In genomic region chr2:228768818-228769217, GRCh38 we compare ENCODE assay signal across 16 cellular contexts.
DNase-seq lines count a peak whose midpoint lies in the region; ATAC-seq and FAIRE-seq lines count a peak whose summit lies in the region.
"Had no signal": no experiment of that assay in that cellular context is flagged by ENCODE, and none has a peak within 500 bp of the region (broad histone marks: within the 10 kb centered on the region; RNA-seq: fewer than 3 reads in every experiment).

No MANE protein-coding gene starts in this region.

- H3K27me3 ChIP-seq in aorta (ENCODE audit: control insufficient read depth in 1 of 2, insufficient read depth in 2 of 2, low read length in 1 of 2) (no peaks in the 10 kb centered on the region), small intestine (ENCODE audit: control insufficient read depth in 2 of 2, insufficient read depth in 2 of 2, low read length in 2 of 2) (no peaks in the 10 kb centered on the region)
- H3K27me3 ChIP-seq: cardiac muscle cell, upper lobe of right lung had no signal

- peak; percentile 61 to 72 for ATAC-seq in left cardiac atrium
- ATAC-seq in left ventricle myocardium superior: peak; percentile 68
- ATAC-seq in aorta (ENCODE audit: low FRiP score): peak; percentile 68
- no peak for ATAC-seq in HG03135 (IDR thresholded peaks at IDR 0.05; ENCODE audit: unreplicated experiment)
- ATAC-seq: esophagus mucosa, upper lobe of right lung had no signal

- intact Hi-C loops in left cardiac atrium (cut with DNase I) (no loop called here), cardiac septum (cut with DNase I) (no loop called here), left ventricle myocardium superior (cut with micrococcal nuclease) (no loop called here), aorta (cut with DNase I) (loop anchor here in 1 of 2 donors (5.0 kb wide), 1 partner anchor 37 kb away; no protein-coding TSS in a partner anchor)

- DNase-seq in left cardiac atrium: no peak
- DNase-seq in cardiac septum (ENCODE audit: low spot score): no peak
- DNase-seq in amniotic stem cell (lab: John Stamatoyannopoulos, UW): peak; percentile 56
- no peak for DNase-seq in left ventricle myocardium superior
- DNase-seq in aorta: no peak
- DNase-seq in GM19240 (ENCODE audit: insufficient read length, low spot score): no peak
- no peak for DNase-seq in small intestine
- DNase-seq: activated T-cell treated with anti-CD3 and anti-CD28 coated beads, Interleukin-2, amount 50 U/mL, for 24 hours; kidney glomerular epithelial cell; NCI-H510A; SIG-M5; stimulated activated CD4-positive, alpha-beta T cell treated with anti-CD3 and anti-CD28 coated beads, Interleukin-12 subunit alpha, Interleukin-12 subunit beta, amount 100 ng/mL, for 4 hours; upper lobe of right lung had no signal

- H3K27ac ChIP-seq in aorta (ENCODE audit: low read depth in 1 of 2, low read length in 2 of 2) (no peak overlapping the region), small intestine (ENCODE audit: low read depth in 1 of 2, low read length in 1 of 2) (no peak overlapping the region)
- H3K27ac ChIP-seq: cardiac muscle cell, upper lobe of right lung had no signal

- H3K36me3 ChIP-seq in aorta (ENCODE audit: control insufficient read depth in 1 of 2, insufficient read depth in 2 of 2, low read length in 1 of 2) (no peaks in the 10 kb centered on the region), small intestine (ENCODE audit: control insufficient read depth in 2 of 2, insufficient read depth in 2 of 2, low read length in 2 of 2) (no peaks in the 10 kb centered on the region)
- H3K36me3 ChIP-seq: cardiac muscle cell, upper lobe of right lung had no signal

- no peak for FAIRE-seq in small intestine (lab: Jason Lieb, UNC)

- peaks cover 0 to 10% of the 10 kb centered on the region in 2 donors for H3K4me1 ChIP-seq in aorta (ENCODE audit: control insufficient read depth in 1 of 2, insufficient read depth in 2 of 2, low read length in 2 of 2)
- no peaks in the 10 kb centered on the region for H3K4me1 ChIP-seq in small intestine (ENCODE audit: control insufficient read depth in 2 of 2, insufficient read depth in 1 of 2, low read depth in 1 of 2, low read length in 1 of 2)

- H3K4me3 ChIP-seq in aorta (ENCODE audit: low read length in 2 of 2) (no peak overlapping the region), small intestine (ENCODE audit: low read depth in 1 of 2, low read length in 2 of 2) (no peak overlapping the region)
- H3K4me3 ChIP-seq: cardiac muscle cell, upper lobe of right lung had no signal

- H3K9me3 ChIP-seq in aorta (ENCODE audit: control insufficient read depth, low read length) (no peaks in the 10 kb centered on the region), small intestine (ENCODE audit: control insufficient read depth, low read depth) (no peaks in the 10 kb centered on the region)
- H3K9me3 ChIP-seq: upper lobe of right lung had no signal

- WGBS in aorta, 2 donors: 2 to 11% methylated on average over 1 of the region's 1 CpG
- 55 to 76% (median 75%) methylated on average over 1 of the region's 1 CpG for WGBS in small intestine, 3 donors
